Comparison of ENCODE assay signal across 21 cellular contexts in the genomic region with DNA sequence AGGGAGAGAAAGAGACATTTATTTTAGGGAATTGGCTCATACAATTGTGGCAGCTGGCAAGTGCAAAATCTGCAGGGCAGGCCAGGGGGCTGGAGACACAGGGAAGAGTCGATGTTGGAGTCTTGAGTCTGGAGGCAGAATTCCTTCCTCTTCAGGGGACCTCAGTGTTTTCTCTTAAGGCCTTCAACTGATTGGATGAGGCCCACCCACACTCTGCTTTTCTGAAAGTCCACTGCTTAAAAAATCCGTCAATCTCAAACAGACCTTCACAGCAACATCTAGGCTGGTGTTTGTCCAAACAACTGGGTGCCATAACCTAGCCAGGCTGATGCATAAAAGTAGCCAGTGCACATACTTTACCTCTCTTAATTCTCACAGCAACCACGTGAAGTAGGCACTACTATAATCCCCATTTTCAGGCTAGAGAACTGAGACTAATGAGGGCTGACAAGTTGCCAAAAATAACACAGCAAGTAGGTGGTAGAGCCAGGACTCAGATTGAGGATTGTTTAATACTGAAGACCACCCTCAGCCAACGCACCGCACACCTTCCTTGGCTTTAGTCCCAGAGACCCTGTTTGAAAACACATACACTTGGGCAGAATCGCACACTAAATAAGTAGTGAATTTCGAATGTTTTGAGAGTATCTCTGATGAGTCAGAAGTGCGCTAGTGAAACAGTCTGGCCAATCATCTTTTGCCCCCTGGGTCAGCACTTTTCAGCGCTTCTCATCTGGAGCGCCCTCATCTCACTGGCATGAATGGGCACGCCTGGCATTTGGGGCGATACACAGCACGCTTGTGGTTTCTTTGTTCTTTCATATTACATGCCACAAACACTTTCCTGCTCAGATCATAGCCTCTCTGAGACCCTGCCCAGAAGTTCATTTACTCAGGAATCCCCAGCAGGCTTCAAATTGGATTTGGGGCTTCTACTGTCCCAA.
DNase-seq lines count a peak whose midpoint lies in the region; ATAC-seq, FAIRE-seq and TF ChIP-seq lines count a peak whose summit lies in the region.
"Had no signal": no experiment of that assay in that cellular context is flagged by ENCODE, and none has a peak within 500 bp of the region (broad histone marks: within the 10 kb centered on the region; RNA-seq: fewer than 3 reads in every experiment).

No MANE protein-coding gene starts in this region.

- DNase-seq in A172 (ENCODE audit: low spot score) (peak; percentile 89), HTR-8/SVneo (ENCODE audit: insufficient read length, low spot score) (peak; percentile 69), SJSA1 (ENCODE audit: low read depth in 1 of 2, low spot score in 2 of 2) (peak; percentile 65 to 73), glomerular visceral epithelial cell (ENCODE audit: extremely low spot score) (peak; percentile 93), Karpas-422 (no peak), heart left ventricle (no peak)
- no peak for DNase-seq in activated naive CD4-positive, alpha-beta T cell treated with anti-CD3 and anti-CD28 coated beads, Interleukin-2, amount 50 U/mL, for 16 hours
- DNase-seq: activated CD4-positive, alpha-beta T cell treated with anti-CD3 and anti-CD28 coated beads, Interleukin-2, amount 10 ng/mL, durations not matched to agents 7 days and 5 days; activated naive CD4-positive, alpha-beta T cell treated with anti-CD3 and anti-CD28 coated beads, Interleukin-2, amount 10 ng/mL, durations not matched to agents 7 days and 5 days; CD4-positive, CD25-positive, alpha-beta regulatory T cell; HCEC 1CT; NCI-H2029 treated with DMSO at 0.1 percent for 48 hours; NCI-H748 treated with DMSO at 0.1 percent for 48 hours; PC-9; stimulated activated naive CD4-positive, alpha-beta T cell treated with Interleukin-2 at 50 U/mL for 16 hours; upper lobe of left lung had no signal

- ATAC-seq in GM18511 (IDR thresholded peaks at IDR 0.05; ENCODE audit: unreplicated experiment) = no peak
- ATAC-seq in heart left ventricle = no peak

- no peaks in the 10 kb centered on the region for H3K9me2 ChIP-seq in Karpas-422 (replicated peaks; ENCODE audit: insufficient read depth, low read length)

- H3K9ac ChIP-seq in Karpas-422 (ENCODE audit: low read length) = no peak overlapping the region

- H3K36me3 ChIP-seq in SJSA1 (no peaks in the 10 kb centered on the region), Karpas-422 (ENCODE audit: insufficient read depth, low read length) (no peaks in the 10 kb centered on the region), heart left ventricle (no peaks in the 10 kb centered on the region)
- H3K36me3 ChIP-seq: neutrophil, upper lobe of left lung had no signal

- no peak overlapping the region for H2AFZ ChIP-seq in Karpas-422 (ENCODE audit: low read length)
- H2AFZ ChIP-seq: PC-9 had no signal

- H3K27me3 ChIP-seq in SJSA1 (replicated peaks) = no peaks in the 10 kb centered on the region
- H3K27me3 ChIP-seq in Karpas-422 (ENCODE audit: low read length) = no peaks in the 10 kb centered on the region
- H3K27me3 ChIP-seq in heart left ventricle = no peaks in the 10 kb centered on the region
- H3K27me3 ChIP-seq: neutrophil, upper lobe of left lung had no signal

- no peaks in the 10 kb centered on the region for H3K79me2 ChIP-seq in Karpas-422 (ENCODE audit: low read length)

- no peaks in the 10 kb centered on the region for H4K20me1 ChIP-seq in Karpas-422 (ENCODE audit: insufficient read depth, low read depth, low read length)

- 87 to 92% (median 90%) methylated on average over 13 of the region's 13 CpGs for WGBS in heart left ventricle, 4 donors

- H3K4me2 ChIP-seq in Karpas-422 (ENCODE audit: low read depth, low read length, poor library complexity, severe bottlenecking) = no peak overlapping the region
- H3K4me2 ChIP-seq: PC-9 had no signal

- no peak for FAIRE-seq in HTR-8/SVneo (lab: Jason Lieb, UNC)
- FAIRE-seq: GM18507, islet of Langerhans, TTC549 had no signal

- TF ChIP-seq POLR2A in heart left ventricle (IDR thresholded peaks at IDR 0.05) = no peak

- no peak for TF ChIP-seq CTCF in heart left ventricle (IDR thresholded peaks at IDR 0.05)

- H3K4me3 ChIP-seq in SJSA1 (no peak overlapping the region), Karpas-422 (ENCODE audit: low read length) (no peak overlapping the region), heart left ventricle (no peak overlapping the region)
- H3K4me3 ChIP-seq: PC-9, upper lobe of left lung had no signal

- intact Hi-C loops in heart left ventricle (cut with DNase I) = no loop called here

- peak overlapping the region; percentile 39 for H3K27ac ChIP-seq in SJSA1
- no peak overlapping the region for H3K27ac ChIP-seq in Karpas-422 (ENCODE audit: low read length)
- H3K27ac ChIP-seq in heart left ventricle = no peak overlapping the region
- H3K27ac ChIP-seq: neutrophil, PC-9, upper lobe of left lung had no signal

- H3K9me3 ChIP-seq in SJSA1 (replicated peaks) (no peaks in the 10 kb centered on the region), Karpas-422 (ENCODE audit: low read length) (no peaks in the 10 kb centered on the region), heart left ventricle (peaks cover 0 to 4% (median 0%) of the 10 kb centered on the region in 12 donors)
- H3K9me3 ChIP-seq: neutrophil, upper lobe of left lung had no signal

- H3K4me1 ChIP-seq in SJSA1 (replicated peaks) (peaks cover 16% of the 10 kb centered on the region), Karpas-422 (ENCODE audit: low read length) (no peaks in the 10 kb centered on the region), heart left ventricle (peaks cover 0 to 5% (median 0%) of the 10 kb centered on the region in 12 donors)
- H3K4me1 ChIP-seq: upper lobe of left lung had no signal

Comparison
In these comparisons a context has a peak if more than half of its experiments do, and no peak if none do; other contexts are left out.
1. DNase-seq: peak in A172 (single experiment), HTR-8/SVneo (single experiment), SJSA1 (2 of 2) and glomerular visceral epithelial cell (single experiment); none in Karpas-422 (single experiment), heart left ventricle (0 of 5) and activated naive CD4-positive, alpha-beta T cell treated with anti-CD3 and anti-CD28 coated beads, Interleukin-2, amount 50 U/mL, for 16 hours (single experiment).